In the genomic region with DNA sequence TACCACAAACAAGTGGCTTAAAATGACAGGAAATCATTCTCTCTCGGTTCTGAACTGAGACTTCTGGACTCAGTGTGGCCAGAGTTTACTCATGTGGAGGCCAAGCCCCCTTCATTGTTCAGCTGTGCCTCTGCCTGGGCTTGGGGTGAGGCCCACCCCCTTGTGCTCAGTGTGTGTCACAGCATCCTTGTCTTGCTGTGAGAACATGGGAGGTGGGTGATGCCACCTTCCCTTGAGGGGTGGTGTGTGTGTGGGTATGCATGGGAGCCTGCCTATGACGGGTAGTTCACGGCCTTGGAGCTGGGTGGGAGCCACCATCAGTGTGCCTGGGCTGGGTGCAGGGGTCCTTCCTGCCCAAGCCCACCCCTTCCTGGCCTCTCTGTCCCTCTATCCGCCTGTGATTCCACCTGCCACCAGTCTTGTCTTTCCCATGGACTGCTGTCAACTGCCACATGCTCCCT, we compare ENCODE assay signal across 3 cellular contexts.
TF ChIP-seq lines count a peak whose summit lies in the region.

No MANE protein-coding gene starts in this region.

TF ChIP-seq in GM23338, 12 proteins besides CTCF, POLR2A, EP300 and RAD21 (continues in another document):
- TF ChIP-seq JUNB (IDR thresholded peaks at IDR 0.05; ENCODE audit: unreplicated experiment) (no peak), CREB1 (CRISPR knock-in tag; IDR thresholded peaks at IDR 0.05; ENCODE audit: low read depth) (no peak), ZNF331 (CRISPR knock-in tag; IDR thresholded peaks at IDR 0.05; ENCODE audit: low read depth) (no peak), NANOG (IDR thresholded peaks at IDR 0.05; ENCODE audit: borderline replicate concordance) (no peak), EZH2phosphoT487 (IDR thresholded peaks at IDR 0.05; ENCODE audit: unreplicated experiment) (no peak)
- TF ChIP-seq, protein P1, sequence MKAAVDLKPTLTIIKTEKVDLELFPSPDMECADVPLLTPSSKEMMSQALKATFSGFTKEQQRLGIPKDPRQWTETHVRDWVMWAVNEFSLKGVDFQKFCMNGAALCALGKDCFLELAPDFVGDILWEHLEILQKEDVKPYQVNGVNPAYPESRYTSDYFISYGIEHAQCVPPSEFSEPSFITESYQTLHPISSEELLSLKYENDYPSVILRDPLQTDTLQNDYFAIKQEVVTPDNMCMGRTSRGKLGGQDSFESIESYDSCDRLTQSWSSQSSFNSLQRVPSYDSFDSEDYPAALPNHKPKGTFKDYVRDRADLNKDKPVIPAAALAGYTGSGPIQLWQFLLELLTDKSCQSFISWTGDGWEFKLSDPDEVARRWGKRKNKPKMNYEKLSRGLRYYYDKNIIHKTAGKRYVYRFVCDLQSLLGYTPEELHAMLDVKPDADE (IDR thresholded peaks at IDR 0.05), result no peak

TF ChIP-seq in K562, 482 proteins besides CTCF, POLR2A, EP300 and RAD21:
- TF ChIP-seq ZSCAN29 (IDR thresholded peaks at IDR 0.05) (no peak), ZNF583 (CRISPR knock-in tag; IDR thresholded peaks at IDR 0.05) (no peak)
- TF ChIP-seq, protein P2, sequence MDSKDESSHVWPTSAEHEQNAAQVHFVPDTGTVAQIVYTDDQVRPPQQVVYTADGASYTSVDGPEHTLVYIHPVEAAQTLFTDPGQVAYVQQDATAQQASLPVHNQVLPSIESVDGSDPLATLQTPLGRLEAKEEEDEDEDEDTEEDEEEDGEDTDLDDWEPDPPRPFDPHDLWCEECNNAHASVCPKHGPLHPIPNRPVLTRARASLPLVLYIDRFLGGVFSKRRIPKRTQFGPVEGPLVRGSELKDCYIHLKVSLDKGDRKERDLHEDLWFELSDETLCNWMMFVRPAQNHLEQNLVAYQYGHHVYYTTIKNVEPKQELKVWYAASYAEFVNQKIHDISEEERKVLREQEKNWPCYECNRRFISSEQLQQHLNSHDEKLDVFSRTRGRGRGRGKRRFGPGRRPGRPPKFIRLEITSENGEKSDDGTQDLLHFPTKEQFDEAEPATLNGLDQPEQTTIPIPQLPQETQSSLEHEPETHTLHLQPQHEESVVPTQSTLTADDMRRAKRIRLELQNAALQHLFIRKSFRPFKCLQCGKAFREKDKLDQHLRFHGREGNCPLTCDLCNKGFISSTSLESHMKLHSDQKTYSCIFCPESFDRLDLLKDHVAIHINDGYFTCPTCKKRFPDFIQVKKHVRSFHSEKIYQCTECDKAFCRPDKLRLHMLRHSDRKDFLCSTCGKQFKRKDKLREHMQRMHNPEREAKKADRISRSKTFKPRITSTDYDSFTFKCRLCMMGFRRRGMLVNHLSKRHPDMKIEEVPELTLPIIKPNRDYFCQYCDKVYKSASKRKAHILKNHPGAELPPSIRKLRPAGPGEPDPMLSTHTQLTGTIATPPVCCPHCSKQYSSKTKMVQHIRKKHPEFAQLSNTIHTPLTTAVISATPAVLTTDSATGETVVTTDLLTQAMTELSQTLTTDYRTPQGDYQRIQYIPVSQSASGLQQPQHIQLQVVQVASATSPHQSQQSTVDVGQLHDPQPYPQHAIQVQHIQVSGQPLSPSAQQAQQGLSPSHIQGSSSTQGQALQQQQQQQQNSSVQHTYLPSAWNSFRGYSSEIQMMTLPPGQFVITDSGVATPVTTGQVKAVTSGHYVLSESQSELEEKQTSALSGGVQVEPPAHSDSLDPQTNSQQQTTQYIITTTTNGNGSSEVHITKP (IDR thresholded peaks at IDR 0.05; ENCODE audit: partially characterized antibody), result peak; percentile 59

TF ChIP-seq in HEK293T, 16 proteins besides CTCF, POLR2A, EP300 and RAD21:
- TF ChIP-seq L3MBTL2 (conservative IDR thresholded peaks at IDR 0.05), result no peak
- TF ChIP-seq TARDBP (IDR thresholded peaks at IDR 0.05), result no peak
- no peak for TF ChIP-seq FOXA1 (IDR thresholded peaks at IDR 0.05)
- TF ChIP-seq, protein P3, sequence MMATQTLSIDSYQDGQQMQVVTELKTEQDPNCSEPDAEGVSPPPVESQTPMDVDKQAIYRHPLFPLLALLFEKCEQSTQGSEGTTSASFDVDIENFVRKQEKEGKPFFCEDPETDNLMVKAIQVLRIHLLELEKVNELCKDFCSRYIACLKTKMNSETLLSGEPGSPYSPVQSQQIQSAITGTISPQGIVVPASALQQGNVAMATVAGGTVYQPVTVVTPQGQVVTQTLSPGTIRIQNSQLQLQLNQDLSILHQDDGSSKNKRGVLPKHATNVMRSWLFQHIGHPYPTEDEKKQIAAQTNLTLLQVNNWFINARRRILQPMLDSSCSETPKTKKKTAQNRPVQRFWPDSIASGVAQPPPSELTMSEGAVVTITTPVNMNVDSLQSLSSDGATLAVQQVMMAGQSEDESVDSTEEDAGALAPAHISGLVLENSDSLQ (IDR thresholded peaks at IDR 0.05), result no peak
- TF ChIP-seq BHLHE40 (IDR thresholded peaks at IDR 0.05; ENCODE audit: borderline replicate concordance), result no peak
- TF ChIP-seq ZNF384 (IDR thresholded peaks at IDR 0.05), result no peak
- no peak for TF ChIP-seq SUZ12 (IDR thresholded peaks at IDR 0.05)
- TF ChIP-seq LEF1 (IDR thresholded peaks at IDR 0.05; ENCODE audit: borderline replicate concordance), result no peak
- TF ChIP-seq SP1 (IDR thresholded peaks at IDR 0.05), result no peak
